Comparison of ENCODE assay signal across 15 cellular contexts in genomic region chr19:10756371-10756770, GRCh38. TPM values are rescaled to one million over a fixed set of nuclear protein-coding genes. Genes with fewer than 3 reads are reported as not detected.
DNase-seq lines count a peak whose midpoint lies in the region; ATAC-seq, FAIRE-seq and TF ChIP-seq lines count a peak whose summit lies in the region.
"Had no signal": no experiment of that assay in that cellular context is flagged by ENCODE, and none has a peak within 500 bp of the region (broad histone marks: within the 10 kb centered on the region; RNA-seq: fewer than 3 reads in every experiment).

No MANE protein-coding gene starts in this region.

- no peak for TF ChIP-seq CTCF in GM12878 (IDR thresholded peaks at IDR 0.05 in 2 of 3, conservative IDR thresholded peaks at IDR 0.05 in 1 of 3; ENCODE audit: control insufficient read depth in 2 of 3, extremely low read depth in 1 of 3, insufficient read depth in 1 of 3, low read depth in 3 of 3, low read length in 3 of 3)
- no peak for TF ChIP-seq CTCF in natural killer cell (IDR thresholded peaks at IDR 0.05)

- H4K20me1 ChIP-seq in GM12878 (ENCODE audit: control insufficient read depth, insufficient read depth) = no peaks in the 10 kb centered on the region; the same call in 1 of the 2 replicates

- no peaks in the 10 kb centered on the region for H3K27me3 ChIP-seq in CD4-positive, alpha-beta memory T cell (ENCODE audit: insufficient read depth, low read length)
- no peaks in the 10 kb centered on the region for H3K27me3 ChIP-seq in GM12878 (replicated peaks in 1 of 2; ENCODE audit: control insufficient read depth in 2 of 2, insufficient read depth in 2 of 2, low read length in 1 of 2)
- H3K27me3 ChIP-seq: esophagus squamous epithelium, heart left ventricle had no signal

- H3K4me1 Mint-ChIP-seq in CD4-positive, alpha-beta memory T cell = peaks cover 43 to 92% (median 69%) of the 10 kb centered on the region in 4 donors
- peaks cover 69 to 81% of the 10 kb centered on the region in 2 donors for H3K4me1 Mint-ChIP-seq in natural killer cell

- 0 out of 2 replicates have a peak, but pooled peaks have one; percentile 21 for TF ChIP-seq POLR2A in GM12878 (IDR thresholded peaks at IDR 0.05; ENCODE audit: low read depth, low read length)

- no peak overlapping the region for H3K27ac ChIP-seq in CD4-positive, alpha-beta memory T cell (ENCODE audit: low read depth, low read length)
- H3K27ac ChIP-seq in KOPT-K1 (ENCODE audit: low read depth, low read length, poor library complexity, severe bottlenecking) (peak overlapping the region; percentile 20), GM12878 (ENCODE audit: control insufficient read depth, insufficient read depth) (no peak overlapping the region)
- H3K27ac ChIP-seq: coronary artery, esophagus squamous epithelium, psoas muscle had no signal

- H2AFZ ChIP-seq in GM12878 (ENCODE audit: control insufficient read depth, low read depth, low read length) = no peak overlapping the region

- peaks cover 13 to 18% of the 10 kb centered on the region in 2 donors for H3K36me3 Mint-ChIP-seq in CD4-positive, alpha-beta memory T cell
- H3K36me3 Mint-ChIP-seq in natural killer cell = no peaks in the 10 kb centered on the region

- DNase-seq in CD4-positive, alpha-beta memory T cell = no peak
- DNase-seq in GM12878 (ENCODE audit: low read depth, low spot score) = no peak
- DNase-seq in natural killer cell = no peak
- DNase-seq in SW480 (ENCODE audit: low spot score) = no peak
- no peak for DNase-seq in SIG-M5 treated with dmso at 0.1 percent for 504 hours (lab: John Stamatoyannopoulos, UW; ENCODE audit: unreplicated experiment)
- DNase-seq: amygdala, esophagus squamous epithelium, KBM-7, psoas muscle, SHP77 had no signal

- POLR2A ChIA-PET in CD4-positive, alpha-beta memory T cell (lab: Charles Lee; ENCODE audit: partially characterized antibody) = interaction anchor here (0.5 to 1.1 kb wide), 2 partner anchors 79 to 272 kb away, joined by 3 read pairs; partner anchors contain the start of gene TMED1
- POLR2A ChIA-PET in GM12878 (lab: Charles Lee) = interaction anchor here (1.2 kb wide), 1 partner anchor 23 kb away, joined by 4 read pairs; no protein-coding TSS in a partner anchor

- RAD21 ChIA-PET in GM12878 (lab: Charles Lee; ENCODE audit: unreplicated experiment) = no interaction called here

- ATAC-seq in GM12878 = no peak
- no peak for ATAC-seq in natural killer cell
- no peak for ATAC-seq in HG03108 (IDR thresholded peaks at IDR 0.05; ENCODE audit: unreplicated experiment)
- ATAC-seq in HG02884 (IDR thresholded peaks at IDR 0.05; ENCODE audit: unreplicated experiment) = no peak
- ATAC-seq: heart left ventricle, psoas muscle had no signal

- in situ Hi-C loops in GM12878 (cut with MboI) = no loop called here

- no peak overlapping the region for H3K4me3 ChIP-seq in CD4-positive, alpha-beta memory T cell (ENCODE audit: low read length in 2 of 2)
- no peak overlapping the region for H3K4me3 ChIP-seq in GM12878
- H3K4me3 ChIP-seq: coronary artery, esophagus squamous epithelium, heart left ventricle, psoas muscle had no signal

- CTCF ChIA-PET in CD4-positive, alpha-beta memory T cell (lab: Charles Lee; ENCODE audit: partially characterized antibody) = interaction anchor here (1.3 kb wide), 1 partner anchor 110 kb away, joined by 3 read pairs; no protein-coding TSS in a partner anchor
- CTCF ChIA-PET in GM12878 (lab: Yijun Ruan, JAX) = no interaction called here

- SMC1A ChIA-PET in GM12878 (lab: Charles Lee; ENCODE audit: uncharacterized antibody, unreplicated experiment) = interaction anchor here (1.2 kb wide), 1 partner anchor 38 kb away, joined by 3 read pairs; the partner anchor contains the start of gene DNM2

- no peak for TF ChIP-seq EP300 in GM12878 (IDR thresholded peaks at IDR 0.05; ENCODE audit: borderline replicate concordance in 1 of 2, control insufficient read depth in 1 of 2, low read depth in 2 of 2, low read length in 2 of 2)

- intact Hi-C loops in CD4-positive, alpha-beta memory T cell (cut with micrococcal nuclease) = no loop called here
- intact Hi-C loops in GM12878 (cut with micrococcal nuclease; ENCODE audit: unreplicated experiment) = no loop called here
- intact Hi-C loops in natural killer cell (cut with micrococcal nuclease) = no loop called here

- H3K36me3 ChIP-seq in CD4-positive, alpha-beta memory T cell (ENCODE audit: insufficient read depth, low read length) = peaks cover 2% of the 10 kb centered on the region
- H3K36me3 ChIP-seq in KOPT-K1 (ENCODE audit: insufficient read depth, low read length) = peaks cover 4% of the 10 kb centered on the region
- H3K36me3 ChIP-seq in GM12878 (ENCODE audit: control insufficient read depth in 2 of 2, insufficient read depth in 2 of 2, low read length in 1 of 2) = peaks cover 2 to 7% of the 10 kb centered on the region in 2 experiments; a peak in 3 of 4 replicates

- no peaks in the 10 kb centered on the region for H3K27me3 Mint-ChIP-seq in CD4-positive, alpha-beta memory T cell
- no peaks in the 10 kb centered on the region for H3K27me3 Mint-ChIP-seq in natural killer cell (ENCODE audit: low read depth in 2 of 2)

- peak overlapping the region; percentile 83 to 99 (median 93) for H3K27ac Mint-ChIP-seq in CD4-positive, alpha-beta memory T cell
- peak overlapping the region; percentile 94 to 97 for H3K27ac Mint-ChIP-seq in natural killer cell

- H3K9ac ChIP-seq in GM12878 (ENCODE audit: control insufficient read depth, insufficient read depth, low read length) = no peak overlapping the region

- no peaks in the 10 kb centered on the region for H3K9me3 ChIP-seq in CD4-positive, alpha-beta memory T cell (ENCODE audit: control insufficient read depth in 1 of 2, low read length in 2 of 2)
- H3K9me3 ChIP-seq in KOPT-K1 (ENCODE audit: insufficient read depth, low read length, poor library complexity, severe bottlenecking) (no peaks in the 10 kb centered on the region), GM12878 (replicated peaks; ENCODE audit: control insufficient read depth, insufficient read depth, low read length) (no peaks in the 10 kb centered on the region)
- H3K9me3 ChIP-seq: esophagus squamous epithelium, heart left ventricle, psoas muscle had no signal

- H3K4me3 Mint-ChIP-seq in CD4-positive, alpha-beta memory T cell = peak overlapping the region in 2 of 8 donors; percentile 52 to 60
- H3K4me3 Mint-ChIP-seq in natural killer cell = no peak overlapping the region

- H3K4me2 ChIP-seq in GM12878 (ENCODE audit: control insufficient read depth, insufficient read depth) = no peak overlapping the region

- FAIRE-seq in GM12878 (lab: Jason Lieb, UNC) = no peak

- WGBS in GM12878 (ENCODE audit: insufficient coverage, insufficient replicate concordance, low lambda C conversion rate, missing lambda C conversion rate) = 85% methylated on average over 10 of the region's 10 CpGs

- H3K79me2 ChIP-seq in GM12878 (ENCODE audit: control insufficient read depth, insufficient read depth, low read length) = peaks cover 15% of the 10 kb centered on the region

- no peak for TF ChIP-seq RAD21 in GM12878 (IDR thresholded peaks at IDR 0.05; ENCODE audit: insufficient read depth, low read depth, low read length)

- BruUV-seq in GM12878 (replicated peaks; lab: Mats Ljungman, UMichigan) = no TSS peak

- H3K9me3 Mint-ChIP-seq in CD4-positive, alpha-beta memory T cell = peaks cover 0 to 3% (median 0%) of the 10 kb centered on the region in 8 donors
- H3K9me3 Mint-ChIP-seq in natural killer cell = no peaks in the 10 kb centered on the region

- peaks cover 84% of the 10 kb centered on the region for H3K4me1 ChIP-seq in CD4-positive, alpha-beta memory T cell (ENCODE audit: insufficient read depth, low read length)
- H3K4me1 ChIP-seq in GM12878 (ENCODE audit: control insufficient read depth, insufficient read depth, low read length) = peaks cover 15% of the 10 kb centered on the region

RNA-seq across cellular contexts. Expression of gene DNM2, which starts 38.5 kb away (rescaled TPM):
- total RNA-seq in CD4-positive, alpha-beta memory T cell = 100 to 1,000 TPM; 245 to 272 TPM
- 100 to 1,000 TPM in 1 of 2 donors, 10 to 100 TPM in 1; 46.3 to 103 TPM for polyA plus RNA-seq in CD4-positive, alpha-beta memory T cell
- total RNA-seq in GM12878 (2013; cell fraction: nucleolus; rRNA removed) = 284 and 297 TPM in 2 replicates
- 56.8 and 68.7 TPM in 2 replicates for total RNA-seq in GM12878 (2014; rRNA removed)
- total RNA-seq in GM12878 (2014; rRNA removed; fragmentation: Illumina TruSeq; extraction: Trizol) = 53.0 and 58.9 TPM in 2 replicates
- 128 and 146 TPM in 2 replicates for total RNA-seq in GM12878 (2021)
- 38.6 TPM for polyA plus RNA-seq in GM12878 (2011; ENCODE audit: low read depth)
- 22.8 and 47.4 TPM in 2 replicates for polyA plus RNA-seq in GM12878 (2011; rRNA removed)
- 40.7 and 47.0 TPM in 2 replicates for polyA plus RNA-seq in GM12878 (2011; cell fraction: cytosol; rRNA removed)
- 133 and 175 TPM in 2 replicates for polyA plus RNA-seq in GM12878 (2011; cell fraction: nucleus; rRNA removed)
- polyA plus RNA-seq in GM12878 (2012) = 82.2 and 92.4 TPM in 2 replicates
- 54.5 and 69.2 TPM in 2 replicates for polyA plus RNA-seq in GM12878 (2014; fragmentation: Illumina TruSeq; extraction: Trizol)
- 1 to 10 TPM; 1.2 to 3.4 TPM for polyA plus RNA-seq in GM12878 (2014; fragmentation: Nextera tagmentation; extraction: Ambion mirVana)
- 93.1 and 113 TPM in 2 replicates for polyA plus RNA-seq in GM12878 (2014; rRNA removed)
- polyA plus RNA-seq in GM12878 (2016; fragmentation: Nextera tagmentation; extraction: Ambion mirVana) = 100 to 1,000 TPM in 1 of 2 experiments, 10 to 100 TPM in 1; 98.3 to 100 TPM
- polyA minus RNA-seq in GM12878 (2011; rRNA and poly(A)+ RNA removed) = 102 and 114 TPM in 2 replicates
- 44.5 and 54.7 TPM in 2 replicates for polyA minus RNA-seq in GM12878 (2011; cell fraction: cytosol; rRNA and poly(A)+ RNA removed)
- 103 and 181 TPM in 2 replicates for polyA minus RNA-seq in GM12878 (2011; cell fraction: nucleus; rRNA and poly(A)+ RNA removed)
- 100 to 1,000 TPM; 419 to 491 (median 428) TPM for total RNA-seq in natural killer cell

RNA-seq across cellular contexts. Expression of gene QTRT1, which starts 55.1 kb away (rescaled TPM):
- total RNA-seq in CD4-positive, alpha-beta memory T cell = 10 to 100 TPM; 36.2 to 39.9 TPM
- 10 to 100 TPM; 40.3 to 66.0 TPM for polyA plus RNA-seq in CD4-positive, alpha-beta memory T cell
- total RNA-seq in GM12878 (2013; cell fraction: nucleolus; rRNA removed) = 39.8 and 40.8 TPM in 2 replicates
- total RNA-seq in GM12878 (2014; rRNA removed) (40.7 and 44.3 TPM in 2 replicates), GM12878 (2014; rRNA removed; fragmentation: Illumina TruSeq; extraction: Trizol) (18.1 and 19.9 TPM in 2 replicates), GM12878 (2021) (55.0 and 59.3 TPM in 2 replicates), natural killer cell (10 to 100 TPM; 29.0 to 37.5 (median 29.9) TPM)
- polyA plus RNA-seq in GM12878 (2011; ENCODE audit: low read depth) = 33.3 TPM
- polyA plus RNA-seq in GM12878 (2011; rRNA removed) (10.7 and 33.9 TPM in 2 replicates), GM12878 (2014; fragmentation: Illumina TruSeq; extraction: Trizol) (4.0 and 14.2 TPM in 2 replicates), GM12878 (2014; fragmentation: Nextera tagmentation; extraction: Ambion mirVana) (1 to 10 TPM in 1 of 2 experiments, under 1 TPM in 1; 0.89 to 8.6 TPM), GM12878 (2014; rRNA removed) (66.0 and 71.2 TPM in 2 replicates), GM12878 (2016; fragmentation: Nextera tagmentation; extraction: Ambion mirVana) (10 to 100 TPM; 73.7 to 78.9 TPM)
- 41.3 and 62.3 TPM in 2 replicates for polyA plus RNA-seq in GM12878 (2011; cell fraction: cytosol; rRNA removed)
- 244 and 250 TPM in 2 replicates for polyA plus RNA-seq in GM12878 (2011; cell fraction: nucleus; rRNA removed)
- polyA plus RNA-seq in GM12878 (2012) = 42.4 and 48.1 TPM in 2 replicates
- polyA minus RNA-seq in GM12878 (2011; rRNA and poly(A)+ RNA removed) = 13.8 and 18.9 TPM in 2 replicates
- 10.2 and 10.4 TPM in 2 replicates for polyA minus RNA-seq in GM12878 (2011; cell fraction: cytosol; rRNA and poly(A)+ RNA removed)
- 20.6 and 23.8 TPM in 2 replicates for polyA minus RNA-seq in GM12878 (2011; cell fraction: nucleus; rRNA and poly(A)+ RNA removed)
